ENCODE assay signal across 1 cellular context in genomic region chr16:66901626-66902025, GRCh38.
TF ChIP-seq lines count a peak whose summit lies in the region.

No MANE protein-coding gene starts in this region.

TF ChIP-seq in IMR-90, 13 proteins besides CTCF, POLR2A, EP300 and RAD21:
- no peak for TF ChIP-seq MAFK (IDR thresholded peaks at IDR 0.05; ENCODE audit: low read depth, low read length)
- no peak for TF ChIP-seq RCOR1 (IDR thresholded peaks at IDR 0.05; ENCODE audit: insufficient replicate concordance, low read length)
- no peak for TF ChIP-seq NFE2L2 (IDR thresholded peaks at IDR 0.05; ENCODE audit: low read depth, low read length)
- TF ChIP-seq, protein P1, sequence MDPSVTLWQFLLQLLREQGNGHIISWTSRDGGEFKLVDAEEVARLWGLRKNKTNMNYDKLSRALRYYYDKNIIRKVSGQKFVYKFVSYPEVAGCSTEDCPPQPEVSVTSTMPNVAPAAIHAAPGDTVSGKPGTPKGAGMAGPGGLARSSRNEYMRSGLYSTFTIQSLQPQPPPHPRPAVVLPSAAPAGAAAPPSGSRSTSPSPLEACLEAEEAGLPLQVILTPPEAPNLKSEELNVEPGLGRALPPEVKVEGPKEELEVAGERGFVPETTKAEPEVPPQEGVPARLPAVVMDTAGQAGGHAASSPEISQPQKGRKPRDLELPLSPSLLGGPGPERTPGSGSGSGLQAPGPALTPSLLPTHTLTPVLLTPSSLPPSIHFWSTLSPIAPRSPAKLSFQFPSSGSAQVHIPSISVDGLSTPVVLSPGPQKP (IDR thresholded peaks at IDR 0.05; ENCODE audit: borderline replicate concordance, low read depth, low read length), result no peak
- TF ChIP-seq CHD1 (IDR thresholded peaks at IDR 0.05; ENCODE audit: low read depth, low read length), result no peak
- no peak for TF ChIP-seq MXI1 (IDR thresholded peaks at IDR 0.05; ENCODE audit: borderline replicate concordance, low read depth, low read length)
- TF ChIP-seq SMC3 (IDR thresholded peaks at IDR 0.05; ENCODE audit: low read depth, low read length), result no peak
- no peak for TF ChIP-seq USF2 (IDR thresholded peaks at IDR 0.05; ENCODE audit: low read depth, low read length)
- TF ChIP-seq RFX5 (IDR thresholded peaks at IDR 0.05; ENCODE audit: low read depth, low read length), result no peak
- no peak for TF ChIP-seq BHLHE40 (IDR thresholded peaks at IDR 0.05; ENCODE audit: low read depth, low read length)
- TF ChIP-seq MAZ (IDR thresholded peaks at IDR 0.05; ENCODE audit: borderline replicate concordance, low read depth, low read length), result no peak
- no peak for TF ChIP-seq FOS (IDR thresholded peaks at IDR 0.05; ENCODE audit: low read depth, low read length)
- no peak for TF ChIP-seq CEBPB (IDR thresholded peaks at IDR 0.05; ENCODE audit: low read depth, low read length)
